In the genomic region with DNA sequence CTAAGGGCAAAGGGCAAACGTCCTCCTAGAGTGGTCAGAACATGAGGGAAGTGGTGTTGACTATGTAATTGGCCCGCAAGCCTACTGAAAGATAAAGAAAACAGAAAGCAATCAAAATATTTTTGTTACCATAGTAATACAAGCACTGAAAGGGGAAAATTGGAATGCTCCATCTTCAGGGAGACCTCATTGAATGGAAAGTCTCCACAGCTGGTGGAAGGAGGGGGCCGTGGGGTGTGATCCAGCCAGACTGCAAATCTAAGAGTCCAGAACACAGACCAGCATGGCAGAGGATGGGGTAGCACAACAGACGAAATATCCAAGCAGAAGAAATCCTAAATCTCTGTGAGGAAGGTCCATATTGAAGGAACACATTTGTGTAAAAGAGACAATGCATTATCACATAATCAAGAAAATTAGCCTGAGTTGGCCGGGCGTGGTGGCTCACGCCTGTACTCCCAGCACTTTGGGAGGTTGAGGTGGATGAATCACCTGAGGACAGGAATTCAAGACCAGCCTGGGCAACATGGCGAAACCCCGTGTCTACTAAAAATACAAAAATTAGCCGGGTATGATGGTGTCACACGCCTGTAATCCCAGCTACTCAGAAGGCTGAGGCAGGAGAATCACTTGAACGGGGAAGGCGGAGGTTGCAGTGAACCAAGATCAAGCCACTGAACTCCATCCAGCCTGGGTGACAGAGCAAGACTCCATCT, we compare ENCODE assay signal across 15 cellular contexts. TPM values are rescaled to one million over a fixed set of nuclear protein-coding genes. Genes with fewer than 3 reads are reported as not detected.
DNase-seq lines count a peak whose midpoint lies in the region; ATAC-seq and TF ChIP-seq lines count a peak whose summit lies in the region.
"Had no signal": no experiment of that assay in that cellular context is flagged by ENCODE, and none has a peak within 500 bp of the region (broad histone marks: within the 10 kb centered on the region; RNA-seq: fewer than 3 reads in every experiment).

No MANE protein-coding gene starts in this region.

- H3K4ac ChIP-seq in trophoblast cell (ENCODE audit: low read depth, low read length): no peak overlapping the region

- H3K27ac ChIP-seq in right cardiac atrium (ENCODE audit: low read length) (no peak overlapping the region), brain microvascular endothelial cell (no peak overlapping the region), trophoblast cell (ENCODE audit: low read depth, low read length) (no peak overlapping the region)

- H3K4me1 ChIP-seq in right cardiac atrium (ENCODE audit: control insufficient read depth, insufficient read depth, low read length) (no peaks in the 10 kb centered on the region), trophoblast cell (ENCODE audit: control insufficient read depth in 1 of 2, insufficient read depth in 2 of 2, low read length in 2 of 2) (no peaks in the 10 kb centered on the region)

- no peak overlapping the region for H3K14ac ChIP-seq in trophoblast cell (ENCODE audit: low read length)

- DNase-seq in right cardiac atrium (peak; percentile 25 to 55 (median 54)), Right ventricle myocardium superior (no peak), brain microvascular endothelial cell (peak; percentile 2), trophoblast cell (peak; percentile 59 to 72), T-helper 1 cell (no peak)
- DNase-seq: C1 segment of cervical spinal cord; Calu3; CD4-positive, alpha-beta memory T cell; COR-L47; DMS79 treated with DMSO at 0.1 percent for 48 hours; GF-D8; H9 had no signal

- H3K9me3 ChIP-seq in right cardiac atrium (ENCODE audit: control insufficient read depth, low read length) (no peaks in the 10 kb centered on the region), trophoblast cell (ENCODE audit: insufficient read depth, low read depth, low read length) (no peaks in the 10 kb centered on the region)

- no peak overlapping the region for H3K4me3 ChIP-seq in right cardiac atrium (ENCODE audit: low read length)
- no peak overlapping the region for H3K4me3 ChIP-seq in brain microvascular endothelial cell (ENCODE audit: low read depth, low read length)
- no peak overlapping the region for H3K4me3 ChIP-seq in trophoblast cell (ENCODE audit: low read depth, low read length)
- H3K4me3 ChIP-seq: GM23338 had no signal

- H4K91ac ChIP-seq in trophoblast cell (ENCODE audit: low read depth, low read length): no peak overlapping the region

- 82% methylated on average over 13 of the region's 13 CpGs for WGBS in right cardiac atrium
- no CpG with 5 or more reads among the region's 13 CpGs for WGBS in trophoblast cell (ENCODE audit: extremely low coverage, insufficient coverage, insufficient read length)

- H3K79me2 ChIP-seq in trophoblast cell (ENCODE audit: control insufficient read depth, insufficient read depth, low read length, poor library complexity): no peaks in the 10 kb centered on the region

- in situ Hi-C loops in brain microvascular endothelial cell (cut with HindIII; ENCODE audit: low pct_ligation_motif_present, low sequenced_read_pairs): no loop called here

- H2AFZ ChIP-seq in trophoblast cell (ENCODE audit: insufficient read depth, low read length, poor library complexity): no peak overlapping the region

- no peak overlapping the region for H3K4me2 ChIP-seq in trophoblast cell (ENCODE audit: low read length)
- H3K4me2 ChIP-seq: GM23338 had no signal

- no peaks in the 10 kb centered on the region for H3K27me3 ChIP-seq in right cardiac atrium (ENCODE audit: control insufficient read depth, insufficient read depth)
- no peaks in the 10 kb centered on the region for H3K27me3 ChIP-seq in brain microvascular endothelial cell (replicated peaks)
- no peaks in the 10 kb centered on the region for H3K27me3 ChIP-seq in trophoblast cell (ENCODE audit: insufficient read depth, low read length)

- H3K18ac ChIP-seq in trophoblast cell (ENCODE audit: low read length): no peak overlapping the region

- no peak overlapping the region for H3K23ac ChIP-seq in trophoblast cell (ENCODE audit: low read length)

- H3K36me3 ChIP-seq in brain microvascular endothelial cell (replicated peaks) (no peaks in the 10 kb centered on the region), trophoblast cell (ENCODE audit: control insufficient read depth in 1 of 2, insufficient read depth in 2 of 2, low read length in 2 of 2) (no peaks in the 10 kb centered on the region)

- H4K12ac ChIP-seq in trophoblast cell (ENCODE audit: low read depth, low read length): no peak overlapping the region

- intact Hi-C loops in right cardiac atrium (cut with DNase I): loop anchor here in 1 of 4 donors (10.0 kb wide), 1 partner anchor 186 kb away; no protein-coding TSS in a partner anchor
- intact Hi-C loops in Right ventricle myocardium superior (cut with DNase I): no loop called here

- no peak overlapping the region for H2BK120ac ChIP-seq in trophoblast cell (ENCODE audit: insufficient read depth, low read length, poor library complexity)

- no peak overlapping the region for H2BK12ac ChIP-seq in trophoblast cell (ENCODE audit: low read length)

- H4K8ac ChIP-seq in trophoblast cell (ENCODE audit: low read depth, low read length): no peak overlapping the region

- H3K79me1 ChIP-seq in trophoblast cell (ENCODE audit: low read length): no peaks in the 10 kb centered on the region

- peak; percentile 75 to 77 for ATAC-seq in right cardiac atrium
- ATAC-seq in Right ventricle myocardium superior (ENCODE audit: poor library complexity): no peak
- no peak for ATAC-seq in HG03196 (IDR thresholded peaks at IDR 0.05; ENCODE audit: unreplicated experiment)
- ATAC-seq: GM23338, HCT116 had no signal

- no peak overlapping the region for H2BK5ac ChIP-seq in trophoblast cell (ENCODE audit: low read depth, low read length, poor library complexity)

- H2AK5ac ChIP-seq in trophoblast cell (ENCODE audit: low read length): no peak overlapping the region

- H3K9ac ChIP-seq in trophoblast cell (ENCODE audit: low read length): no peak overlapping the region

- no peak for TF ChIP-seq CTCF in brain microvascular endothelial cell (IDR thresholded peaks at IDR 0.05; ENCODE audit: low read depth, low read length, missing control alignments)

RNA-seq across cellular contexts. Expression of a gene that starts 39.5 kb away (rescaled TPM):
- 1 to 10 TPM in 1 of 4 donors, under 1 TPM in 1, not detected in 2; 0.71 to 1.2 TPM for total RNA-seq in right cardiac atrium
- 0.07 TPM for polyA plus RNA-seq in right cardiac atrium
- total RNA-seq in Right ventricle myocardium superior: 0.24 TPM
- polyA plus RNA-seq in trophoblast cell (2013): 12.4 and 12.5 TPM in 2 replicates

Comparison
In these comparisons a context has a peak if more than half of its experiments do, and no peak if none do; other contexts are left out.
1. ATAC-seq: peak in right cardiac atrium (2 of 2); none in Right ventricle myocardium superior (single experiment) and HG03196 (single experiment).
2. DNase-seq: peak in right cardiac atrium (3 of 3), brain microvascular endothelial cell (single experiment) and trophoblast cell (2 of 2); none in Right ventricle myocardium superior (single experiment) and T-helper 1 cell (0 of 5).